In genomic region chr6:6610031-6610591, GRCh38 we compare ENCODE assay signal across 8 cellular contexts. TPM values are rescaled to one million over a fixed set of nuclear protein-coding genes. Genes with fewer than 3 reads are reported as not detected.
DNase-seq lines count a peak whose midpoint lies in the region; ATAC-seq and TF ChIP-seq lines count a peak whose summit lies in the region.

No MANE protein-coding gene starts in this region.

- 87 to 88% methylated on average over 10 of the region's 10 CpGs for WGBS in tibial nerve, 2 donors

- peaks cover 51 to 61% of the 10 kb centered on the region in 2 donors for H3K4me1 ChIP-seq in naive thymus-derived CD4-positive, alpha-beta T cell (ENCODE audit: control insufficient read depth in 2 of 2, insufficient read depth in 2 of 2, low read length in 2 of 2)
- peaks cover 0 to 11% (median 2%) of the 10 kb centered on the region in 4 donors for H3K4me1 ChIP-seq in tibial nerve

- peak overlapping the region; percentile 81 to 100 (median 96) for H3K27ac Mint-ChIP-seq in naive thymus-derived CD4-positive, alpha-beta T cell

- POLR2A ChIA-PET in naive thymus-derived CD4-positive, alpha-beta T cell (lab: Charles Lee) = interaction anchor here (0.8 to 6.5 kb wide), 14 partner anchors 9 to 519 kb away, joined by 3 to 46 read pairs (median 6); partner anchors contain the start of gene LY86

- CTCF ChIA-PET in naive thymus-derived CD4-positive, alpha-beta T cell (lab: Charles Lee) = interaction anchor here (0.6 to 2.0 kb wide), 7 partner anchors 12 to 689 kb away, joined by 3 to 10 read pairs (median 5); no protein-coding TSS in a partner anchor

- H3K27me3 ChIP-seq in naive thymus-derived CD4-positive, alpha-beta T cell (ENCODE audit: control insufficient read depth in 2 of 2, insufficient read depth in 2 of 2, low read length in 2 of 2) = no peaks in the 10 kb centered on the region
- H3K27me3 ChIP-seq in tibial nerve = no peaks in the 10 kb centered on the region

- peak overlapping the region; percentile 25 for H3K4me3 ChIP-seq in naive thymus-derived CD4-positive, alpha-beta T cell (ENCODE audit: low read length)
- H3K4me3 ChIP-seq in tibial nerve = no peak overlapping the region

- no peaks in the 10 kb centered on the region for H3K9me3 ChIP-seq in naive thymus-derived CD4-positive, alpha-beta T cell (ENCODE audit: control insufficient read depth in 2 of 3, low read length in 3 of 3)
- peaks cover 0 to 3% (median 0%) of the 10 kb centered on the region in 4 donors for H3K9me3 ChIP-seq in tibial nerve

- TF ChIP-seq CTCF in tibial nerve (IDR thresholded peaks at IDR 0.05) = no peak

- intact Hi-C loops in naive thymus-derived CD4-positive, alpha-beta T cell (cut with micrococcal nuclease) = loop anchor here (1.0 to 5.0 kb wide), 7 partner anchors 14 to 497 kb away; partner anchors contain the start of genes LY86 (in 1 of the 2) and RREB1 (in 1 of the 2)

- peak; percentile 86 for ATAC-seq in GM18870 (IDR thresholded peaks at IDR 0.05; ENCODE audit: unreplicated experiment)
- ATAC-seq in HG02678 (IDR thresholded peaks at IDR 0.05; ENCODE audit: unreplicated experiment) = peak; percentile 81
- peak; percentile 84 for ATAC-seq in naive thymus-derived CD4-positive, alpha-beta T cell

- DNase-seq in NOMO-1 (lab: John Stamatoyannopoulos, UW; ENCODE audit: unreplicated experiment in 2 of 2) (peak; percentile 79 to 84), NCI-H774 (lab: John Stamatoyannopoulos, UW) (no peak), tibial nerve (ENCODE audit: low spot score in 2 of 2) (no peak), retina (no peak), NCI-H2107 treated with DMSO at 0.1 percent for 48 hours (lab: John Stamatoyannopoulos, UW; ENCODE audit: unreplicated experiment) (no peak)
- peak in 7 of 9 donors; percentile 70 to 88 (median 81) for DNase-seq in naive thymus-derived CD4-positive, alpha-beta T cell

- peak overlapping the region; percentile 65 for H3K27ac ChIP-seq in naive thymus-derived CD4-positive, alpha-beta T cell (ENCODE audit: low read depth, low read length)
- H3K27ac ChIP-seq in tibial nerve = peak overlapping the region in 1 of 4 donors; percentile 32

- peaks cover 45 to 86% (median 68%) of the 10 kb centered on the region in 7 donors for H3K4me1 Mint-ChIP-seq in naive thymus-derived CD4-positive, alpha-beta T cell

- H3K27me3 Mint-ChIP-seq in naive thymus-derived CD4-positive, alpha-beta T cell = no peaks in the 10 kb centered on the region

- no peaks in the 10 kb centered on the region for H3K36me3 ChIP-seq in naive thymus-derived CD4-positive, alpha-beta T cell (ENCODE audit: control insufficient read depth in 2 of 3, insufficient read depth in 3 of 3, low read length in 3 of 3)
- no peaks in the 10 kb centered on the region for H3K36me3 ChIP-seq in tibial nerve

- TF ChIP-seq POLR2A in tibial nerve (IDR thresholded peaks at IDR 0.05) = no peak

- peaks cover 0 to 40% (median 0%) of the 10 kb centered on the region in 5 donors for H3K36me3 Mint-ChIP-seq in naive thymus-derived CD4-positive, alpha-beta T cell

- peak overlapping the region; percentile 29 to 83 (median 72) for H3K4me3 Mint-ChIP-seq in naive thymus-derived CD4-positive, alpha-beta T cell

- TF ChIP-seq EP300 in tibial nerve (IDR thresholded peaks at IDR 0.05) = no peak

- H3K9me3 Mint-ChIP-seq in naive thymus-derived CD4-positive, alpha-beta T cell = peaks cover 0 to 6% (median 0%) of the 10 kb centered on the region in 11 donors

RNA-seq across cellular contexts. Expression of gene LY86, which starts 21.6 kb away (rescaled TPM):
- total RNA-seq in naive thymus-derived CD4-positive, alpha-beta T cell = 10 to 100 TPM in 2 of 5 experiments, 1 to 10 TPM in 3; 1.5 to 19.6 (median 4.5) TPM
- polyA plus RNA-seq in naive thymus-derived CD4-positive, alpha-beta T cell = 1 to 10 TPM; 5.4 to 9.7 TPM
- 1 to 10 TPM in 3 of 4 donors, under 1 TPM in 1; 0.60 to 8.3 (median 4.5) TPM for total RNA-seq in tibial nerve

Comparison
In these comparisons a context has a peak if more than half of its experiments do, and no peak if none do; other contexts are left out.
1. DNase-seq: peak in NOMO-1 (2 of 2) and naive thymus-derived CD4-positive, alpha-beta T cell (7 of 9); none in NCI-H774 (single experiment), tibial nerve (0 of 2), retina (single experiment) and NCI-H2107 treated with DMSO at 0.1 percent for 48 hours (single experiment).
2. Peak in every context shown above with its lines, with median percentiles within 50 percentile points of each other: ATAC-seq.